ENCODE assay signal across 8 cellular contexts in genomic region chrX:154051210-154051810, GRCh38. TPM values are rescaled to one million over a fixed set of nuclear protein-coding genes. Genes with fewer than 3 reads are reported as not detected.
DNase-seq lines count a peak whose midpoint lies in the region; ATAC-seq, FAIRE-seq and TF ChIP-seq lines count a peak whose summit lies in the region.

No MANE protein-coding gene starts in this region.

- peak overlapping the region in 2 of 8 donors; percentile 1 to 32 for H3K4me3 Mint-ChIP-seq in CD4-positive, alpha-beta memory T cell
- H3K4me3 Mint-ChIP-seq in activated T-helper 2 cell treated with anti-CD3 and anti-CD28 coated beads, Interferon-gamma antibody, Interleukin-2, Interleukin-4, amounts not matched to agents 10 μg/mL and 5 μg/mL and 100 μg/mL, durations not matched to agents 14 hours and 24 hours and 36 hours (ENCODE audit: low read depth) = no peak overlapping the region
- H3K4me3 Mint-ChIP-seq in progenitor cell of endocrine pancreas (ENCODE audit: low read depth) = no peak overlapping the region

- TF ChIP-seq CTCF in HFF-Myc (IDR thresholded peaks at IDR 0.05; ENCODE audit: low read depth, low read length, missing control alignments) (peak; percentile 64), progenitor cell of endocrine pancreas (IDR thresholded peaks at IDR 0.05; ENCODE audit: unreplicated experiment) (peak; percentile 61)

- H3K36me3 ChIP-seq in CD4-positive, alpha-beta memory T cell (ENCODE audit: insufficient read depth, low read length) = peaks cover 16% of the 10 kb centered on the region

- no peaks in the 10 kb centered on the region for H3K27me3 ChIP-seq in CD4-positive, alpha-beta memory T cell (ENCODE audit: insufficient read depth, low read length)

- intact Hi-C loops in CD4-positive, alpha-beta memory T cell (cut with micrococcal nuclease) = loop anchor here (1.0 kb wide), 2 partner anchors 38 to 287 kb away; partner anchors contain the start of gene PLXNB3
- intact Hi-C loops in activated T-helper 2 cell treated with anti-CD3 and anti-CD28 coated beads, Interferon-gamma antibody, Interleukin-2, Interleukin-4, amounts not matched to agents 10 μg/mL and 5 μg/mL and 100 μg/mL, durations not matched to agents 14 hours and 24 hours and 36 hours (cut with micrococcal nuclease) = no loop called here

- peak; percentile 60 to 70 (median 63) for DNase-seq in CD4-positive, alpha-beta memory T cell
- DNase-seq in HFF-Myc (ENCODE audit: extremely low read depth, low read depth) (no peak), RPMI7951 (ENCODE audit: low read depth) (peak; percentile 44), germinal center (ENCODE audit: low spot score) (peak; percentile 48), progenitor cell of endocrine pancreas (ENCODE audit: low spot score, unreplicated experiment) (peak; percentile 33), urothelium cell line (ENCODE audit: low spot score) (peak; percentile 47)
- DNase-seq in activated T-helper 2 cell treated with anti-CD3 and anti-CD28 coated beads, Interferon-gamma antibody, Interleukin-2, Interleukin-4, amounts not matched to agents 10 μg/mL and 5 μg/mL and 100 μg/mL, durations not matched to agents 14 hours and 24 hours and 36 hours (ENCODE audit: low spot score) = peak; percentile 37

- no peak overlapping the region for H3K4me3 ChIP-seq in CD4-positive, alpha-beta memory T cell (ENCODE audit: low read length in 2 of 2)
- H3K4me3 ChIP-seq in HFF-Myc (replicated peaks; ENCODE audit: low read depth, low read length) = no peak overlapping the region

- peaks cover 6 to 52% of the 10 kb centered on the region in 2 donors for H3K36me3 Mint-ChIP-seq in CD4-positive, alpha-beta memory T cell
- H3K36me3 Mint-ChIP-seq in activated T-helper 2 cell treated with anti-CD3 and anti-CD28 coated beads, Interferon-gamma antibody, Interleukin-2, Interleukin-4, amounts not matched to agents 10 μg/mL and 5 μg/mL and 100 μg/mL, durations not matched to agents 14 hours and 24 hours and 36 hours (ENCODE audit: low read depth) = peaks cover 47% of the 10 kb centered on the region
- peaks cover 19% of the 10 kb centered on the region for H3K36me3 Mint-ChIP-seq in progenitor cell of endocrine pancreas (ENCODE audit: insufficient read depth)

- H3K27me3 Mint-ChIP-seq in CD4-positive, alpha-beta memory T cell = no peaks in the 10 kb centered on the region
- no peaks in the 10 kb centered on the region for H3K27me3 Mint-ChIP-seq in activated T-helper 2 cell treated with anti-CD3 and anti-CD28 coated beads, Interferon-gamma antibody, Interleukin-2, Interleukin-4, amounts not matched to agents 10 μg/mL and 5 μg/mL and 100 μg/mL, durations not matched to agents 14 hours and 24 hours and 36 hours (ENCODE audit: low read depth)
- no peaks in the 10 kb centered on the region for H3K27me3 Mint-ChIP-seq in progenitor cell of endocrine pancreas

- H3K27ac ChIP-seq in CD4-positive, alpha-beta memory T cell (ENCODE audit: low read depth, low read length) = no peak overlapping the region

- H3K27ac Mint-ChIP-seq in CD4-positive, alpha-beta memory T cell = peak overlapping the region in 6 of 7 donors; percentile 28 to 89 (median 64)
- peak overlapping the region; percentile 62 for H3K27ac Mint-ChIP-seq in activated T-helper 2 cell treated with anti-CD3 and anti-CD28 coated beads, Interferon-gamma antibody, Interleukin-2, Interleukin-4, amounts not matched to agents 10 μg/mL and 5 μg/mL and 100 μg/mL, durations not matched to agents 14 hours and 24 hours and 36 hours
- H3K27ac Mint-ChIP-seq in progenitor cell of endocrine pancreas = no peak overlapping the region

- peaks cover 20 to 57% (median 40%) of the 10 kb centered on the region in 4 donors for H3K4me1 Mint-ChIP-seq in CD4-positive, alpha-beta memory T cell
- peaks cover 22% of the 10 kb centered on the region for H3K4me1 Mint-ChIP-seq in activated T-helper 2 cell treated with anti-CD3 and anti-CD28 coated beads, Interferon-gamma antibody, Interleukin-2, Interleukin-4, amounts not matched to agents 10 μg/mL and 5 μg/mL and 100 μg/mL, durations not matched to agents 14 hours and 24 hours and 36 hours (ENCODE audit: low read depth)
- H3K4me1 Mint-ChIP-seq in progenitor cell of endocrine pancreas (ENCODE audit: low read depth) = peaks cover 22% of the 10 kb centered on the region

- POLR2A ChIA-PET in CD4-positive, alpha-beta memory T cell (lab: Charles Lee; ENCODE audit: partially characterized antibody) = no interaction called here

- no peaks in the 10 kb centered on the region for H3K9me3 ChIP-seq in CD4-positive, alpha-beta memory T cell (ENCODE audit: control insufficient read depth in 1 of 2, low read length in 2 of 2)

- no peak for ATAC-seq in GM18498 (IDR thresholded peaks at IDR 0.05; ENCODE audit: unreplicated experiment)

- FAIRE-seq in urothelium cell line (lab: Jason Lieb, UNC) = no peak

- peaks cover 23% of the 10 kb centered on the region for H3K4me1 ChIP-seq in CD4-positive, alpha-beta memory T cell (ENCODE audit: insufficient read depth, low read length)

- H3K9me3 Mint-ChIP-seq in CD4-positive, alpha-beta memory T cell = peaks cover 0 to 2% (median 0%) of the 10 kb centered on the region in 8 donors
- no peaks in the 10 kb centered on the region for H3K9me3 Mint-ChIP-seq in activated T-helper 2 cell treated with anti-CD3 and anti-CD28 coated beads, Interferon-gamma antibody, Interleukin-2, Interleukin-4, amounts not matched to agents 10 μg/mL and 5 μg/mL and 100 μg/mL, durations not matched to agents 14 hours and 24 hours and 36 hours
- peaks cover 20% of the 10 kb centered on the region for H3K9me3 Mint-ChIP-seq in progenitor cell of endocrine pancreas (ENCODE audit: low read depth)

- CTCF ChIA-PET in CD4-positive, alpha-beta memory T cell (lab: Charles Lee; ENCODE audit: partially characterized antibody) = interaction anchor here (0.9 to 2.4 kb wide), 9 partner anchors 10 to 77 kb away, joined by 3 to 13 read pairs (median 3); no protein-coding TSS in a partner anchor

RNA-seq across cellular contexts. Expression of gene IRAK1, which starts 31.6 kb away (rescaled TPM):
- 10 to 100 TPM; 66.9 to 74.5 TPM for total RNA-seq in CD4-positive, alpha-beta memory T cell
- 10 to 100 TPM; 38.1 to 64.5 TPM for polyA plus RNA-seq in CD4-positive, alpha-beta memory T cell
- 38.1 and 44.2 TPM in 2 replicates for total RNA-seq in RPMI7951 (2014; rRNA removed; shearing (Covaris generic))
- total RNA-seq in activated T-helper 2 cell treated with anti-CD3 and anti-CD28 coated beads, Interferon-gamma antibody, Interleukin-2, Interleukin-4, amounts not matched to agents 10 μg/mL and 5 μg/mL and 100 μg/mL, durations not matched to agents 14 hours and 24 hours and 36 hours = 150 and 151 TPM in 2 replicates
- 95.8 and 96.9 TPM in 2 replicates for total RNA-seq in progenitor cell of endocrine pancreas

RNA-seq across cellular contexts. Expression of gene MECP2, which starts 46.2 kb away (rescaled TPM):
- total RNA-seq in CD4-positive, alpha-beta memory T cell = 100 to 1,000 TPM; 103 to 108 TPM
- polyA plus RNA-seq in CD4-positive, alpha-beta memory T cell = 10 to 100 TPM in 1 of 2 donors, 1 to 10 TPM in 1; 9.5 to 26.5 TPM
- 12.5 and 12.9 TPM in 2 replicates for total RNA-seq in RPMI7951 (2014; rRNA removed; shearing (Covaris generic))
- total RNA-seq in activated T-helper 2 cell treated with anti-CD3 and anti-CD28 coated beads, Interferon-gamma antibody, Interleukin-2, Interleukin-4, amounts not matched to agents 10 μg/mL and 5 μg/mL and 100 μg/mL, durations not matched to agents 14 hours and 24 hours and 36 hours = 58.2 and 58.4 TPM in 2 replicates
- total RNA-seq in progenitor cell of endocrine pancreas = 40.6 and 47.6 TPM in 2 replicates
